Comparison of ENCODE assay signal across 19 cellular contexts in the genomic region with DNA sequence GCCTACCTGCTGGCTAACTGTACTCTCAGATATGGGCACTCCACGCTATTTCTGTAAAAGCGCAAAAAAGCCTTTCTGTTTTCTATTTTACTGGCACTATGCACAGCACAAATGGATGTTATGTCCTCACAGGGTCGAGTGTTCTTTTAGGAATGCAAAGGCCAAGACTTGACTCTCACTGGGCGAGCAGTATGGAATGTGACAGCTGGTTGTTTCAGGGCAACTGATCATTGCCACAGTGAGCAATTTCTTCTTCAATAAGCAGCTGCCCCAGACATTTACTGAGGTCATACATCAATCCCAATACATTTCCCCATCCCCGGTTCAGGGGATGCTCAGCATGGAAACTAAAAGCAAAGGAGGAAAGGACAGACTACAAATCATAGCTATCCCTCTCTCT. TPM values are rescaled to one million over a fixed set of nuclear protein-coding genes. Genes with fewer than 3 reads are reported as not detected.
A peak's percentile ranks its signal among the peaks of the same experiment; 100 is the strongest.
DNase-seq lines count a peak whose midpoint lies in the region; ATAC-seq and TF ChIP-seq lines count a peak whose summit lies in the region.
"Had no signal": no experiment of that assay in that cellular context is flagged by ENCODE, and none has a peak within 500 bp of the region (broad histone marks: within the 10 kb centered on the region; RNA-seq: fewer than 3 reads in every experiment).

No MANE protein-coding gene starts in this region.

- H3K36me3 ChIP-seq in BJ (ENCODE audit: control insufficient read depth, insufficient read depth, low read length), result no peaks in the 10 kb centered on the region
- H3K36me3 ChIP-seq in ascending aorta, result peaks cover 9 to 20% of the 10 kb centered on the region in 2 donors
- H3K36me3 ChIP-seq in gastrocnemius medialis, result peaks cover 1 to 2% of the 10 kb centered on the region in 2 donors
- no peaks in the 10 kb centered on the region for H3K36me3 ChIP-seq in mesendoderm (ENCODE audit: control insufficient read depth, insufficient read depth, low read length)
- H3K36me3 ChIP-seq: ovary had no signal

- in situ Hi-C loops in gastrocnemius medialis (cut with MboI; ENCODE audit: low sequenced_read_pairs in 4 of 4) (loop anchor here in 2 of 4 donors (10.0 to 25.0 kb wide), 3 partner anchors 54 to 467 kb away; a partner anchor contains a TSS), KBM-7 (cut with MboI; ENCODE audit: low pct_unique_long_range_greater_than_20kb, low sequenced_read_pairs) (no loop called here)

- TF ChIP-seq POLR2A in gastrocnemius medialis (IDR thresholded peaks at IDR 0.05), result no peak

- H3K4me3 Mint-ChIP-seq in T-cell, result no peak overlapping the region
- H3K4me3 Mint-ChIP-seq in activated T-cell treated with anti-CD3 and anti-CD28 coated beads, Interleukin-2, amount 50 U/mL, for 72 hours, result no peak overlapping the region
- H3K4me3 Mint-ChIP-seq: activated naive CD8-positive, alpha-beta T cell; activated T-cell treated with anti-CD3 and anti-CD28 coated beads, Interleukin-2, amount 50 U/mL, for 24 hours; central memory CD8-positive, alpha-beta T cell had no signal

- H3K56ac ChIP-seq in mesendoderm (ENCODE audit: low read length), result no peak overlapping the region

- peak overlapping the region; percentile 51 to 68 for H3K27ac ChIP-seq in ascending aorta
- peak overlapping the region in 3 of 4 donors; percentile 4 to 32 (median 10) for H3K27ac ChIP-seq in gastrocnemius medialis
- no peak overlapping the region for H3K27ac ChIP-seq in mesendoderm (ENCODE audit: low read depth, low read length)
- H3K27ac ChIP-seq: HL-60, KMS-11, ovary had no signal

- no peaks in the 10 kb centered on the region for H3K79me2 ChIP-seq in mesendoderm (ENCODE audit: control insufficient read depth, insufficient read depth, low read length)

- no peaks in the 10 kb centered on the region for H3K27me3 ChIP-seq in BJ (ENCODE audit: control insufficient read depth, insufficient read depth, low read length)
- H3K27me3 ChIP-seq in ascending aorta, result no peaks in the 10 kb centered on the region
- no peaks in the 10 kb centered on the region for H3K27me3 ChIP-seq in gastrocnemius medialis
- H3K27me3 ChIP-seq in mesendoderm (ENCODE audit: insufficient read depth, low read length, poor library complexity), result no peaks in the 10 kb centered on the region
- H3K27me3 ChIP-seq: ovary had no signal

- intact Hi-C loops in ascending aorta (cut with DNase I), result no loop called here
- intact Hi-C loops in gastrocnemius medialis (cut with DNase I; ENCODE audit: low total_unique reads), result no loop called here

- no peak overlapping the region for H2BK15ac ChIP-seq in mesendoderm (replicated peaks; ENCODE audit: low read depth)

- H3K27ac Mint-ChIP-seq in T-cell, result no peak overlapping the region
- no peak overlapping the region for H3K27ac Mint-ChIP-seq in activated T-cell treated with anti-CD3 and anti-CD28 coated beads, Interleukin-2, amount 50 U/mL, for 72 hours
- H3K27ac Mint-ChIP-seq: activated naive CD8-positive, alpha-beta T cell; activated T-cell treated with anti-CD3 and anti-CD28 coated beads, Interleukin-2, amount 50 U/mL, for 24 hours had no signal

- no peak overlapping the region for H2AK5ac ChIP-seq in mesendoderm (ENCODE audit: low read length)

- H3K4me1 Mint-ChIP-seq in T-cell, result no peaks in the 10 kb centered on the region
- no peaks in the 10 kb centered on the region for H3K4me1 Mint-ChIP-seq in activated T-cell treated with anti-CD3 and anti-CD28 coated beads, Interleukin-2, amount 50 U/mL, for 72 hours (ENCODE audit: low read depth)
- H3K4me1 Mint-ChIP-seq: central memory CD8-positive, alpha-beta T cell had no signal

- no peak overlapping the region for H3K23ac ChIP-seq in mesendoderm (ENCODE audit: low read length)

- H3K36me3 Mint-ChIP-seq in T-cell, result no peaks in the 10 kb centered on the region
- H3K36me3 Mint-ChIP-seq in activated T-cell treated with anti-CD3 and anti-CD28 coated beads, Interleukin-2, amount 50 U/mL, for 72 hours (ENCODE audit: insufficient read depth in 2 of 2), result peaks cover 0 to 6% of the 10 kb centered on the region in 2 donors

- H3K4me3 ChIP-seq in BJ (ENCODE audit: low read depth, low read length) (no peak overlapping the region), ascending aorta (no peak overlapping the region), foreskin fibroblast (ENCODE audit: low read depth in 1 of 2, low read length in 2 of 2) (no peak overlapping the region), gastrocnemius medialis (no peak overlapping the region), mesendoderm (ENCODE audit: low read length) (no peak overlapping the region)
- H3K4me3 ChIP-seq: ovary had no signal

- H2BK5ac ChIP-seq in mesendoderm (ENCODE audit: low read length), result no peak overlapping the region

- ATAC-seq in gastrocnemius medialis (no peak), T-cell (replicated peaks in 1 of 4) (no peak)
- ATAC-seq in activated T-cell treated with anti-CD3 and anti-CD28 coated beads, Interleukin-2, amount 50 U/mL, for 72 hours (replicated peaks in 1 of 2), result no peak

- CTCF ChIA-PET in BJ (lab: Yijun Ruan, JAX) (interaction anchor here (1.3 to 1.5 kb wide), 2 partner anchors 12 to 486 kb away, joined by 3 to 6 read pairs; no protein-coding TSS in a partner anchor), T-cell (lab: Charles Lee) (no interaction called here)

- peaks cover 3 to 11% (median 10%) of the 10 kb centered on the region in 3 donors for H3K9me3 Mint-ChIP-seq in T-cell
- peaks cover 3 to 4% of the 10 kb centered on the region in 2 donors for H3K9me3 Mint-ChIP-seq in activated T-cell treated with anti-CD3 and anti-CD28 coated beads, Interleukin-2, amount 50 U/mL, for 72 hours

- no peak overlapping the region for H3K4ac ChIP-seq in mesendoderm (ENCODE audit: low read depth, low read length)

- DNase-seq in BJ (ENCODE audit: low read depth) (peak; percentile 20), ascending aorta (ENCODE audit: low spot score in 2 of 2) (no peak), foreskin fibroblast (peak; percentile 78 to 86), gastrocnemius medialis (no peak), mesendoderm (no peak), T-cell (no peak), KBM-7 (no peak)
- no peak for DNase-seq in activated T-cell treated with anti-CD3 and anti-CD28 coated beads, Interleukin-2, amount 50 U/mL, for 72 hours
- DNase-seq: activated CD4-positive, alpha-beta T cell treated with anti-CD3 and anti-CD28 coated beads, Interleukin-2, amount 50 U/mL, for 1 hour; activated T-cell treated with anti-CD3 and anti-CD28 coated beads, Interleukin-2, amount 50 U/mL, for 24 hours; kidney; NCI-H146; ovary; SIG-M5; stimulated activated naive CD4-positive, alpha-beta T cell had no signal

- WGBS in mesendoderm (ENCODE audit: extremely low coverage, insufficient coverage, low lambda C conversion rate), result no CpG with 5 or more reads among the region's 5 CpGs

- no peak overlapping the region for H4K8ac ChIP-seq in mesendoderm (ENCODE audit: low read depth, low read length)

- TF ChIP-seq CTCF in BJ (IDR thresholded peaks at IDR 0.05; ENCODE audit: insufficient read depth, low read depth, low read length), result no peak
- no peak for TF ChIP-seq CTCF in ascending aorta (IDR thresholded peaks at IDR 0.05)
- TF ChIP-seq CTCF in foreskin fibroblast (IDR thresholded peaks at IDR 0.05; ENCODE audit: low read depth, low read length), result no peak
- no peak for TF ChIP-seq CTCF in gastrocnemius medialis (IDR thresholded peaks at IDR 0.05 in 4 of 5, conservative IDR thresholded peaks at IDR 0.05 in 1 of 5)

- no peak overlapping the region for H3K4me2 ChIP-seq in mesendoderm (ENCODE audit: low read length)
- H3K4me2 ChIP-seq: KMS-11 had no signal

- no peak overlapping the region for H2BK120ac ChIP-seq in mesendoderm (ENCODE audit: low read depth, low read length)

- H3K79me1 ChIP-seq in mesendoderm (ENCODE audit: low read length), result no peaks in the 10 kb centered on the region

- peaks cover 0 to 9% of the 10 kb centered on the region in 2 donors for H3K27me3 Mint-ChIP-seq in T-cell
- no peaks in the 10 kb centered on the region for H3K27me3 Mint-ChIP-seq in activated T-cell treated with anti-CD3 and anti-CD28 coated beads, Interleukin-2, amount 50 U/mL, for 72 hours (ENCODE audit: low read depth)

- no peak overlapping the region for H4K5ac ChIP-seq in mesendoderm (ENCODE audit: low read length)

- H3K9ac ChIP-seq in mesendoderm (ENCODE audit: low read length), result no peak overlapping the region
- H3K9ac ChIP-seq: KMS-11 had no signal

- no peak overlapping the region for H3K18ac ChIP-seq in mesendoderm (ENCODE audit: low read length)

- H3K4me1 ChIP-seq in ascending aorta (peaks cover 0 to 19% of the 10 kb centered on the region in 2 donors), gastrocnemius medialis (peaks cover 0 to 5% of the 10 kb centered on the region in 2 donors), mesendoderm (ENCODE audit: control insufficient read depth, low read depth, low read length) (no peaks in the 10 kb centered on the region)

- H3K9me3 ChIP-seq in ascending aorta (no peaks in the 10 kb centered on the region), gastrocnemius medialis (no peaks in the 10 kb centered on the region)
- H3K9me3 ChIP-seq: ovary had no signal

- POLR2A ChIA-PET in BJ (lab: Charles Lee) (no interaction called here), T-cell (lab: Charles Lee) (no interaction called here)

RNA-seq across cellular contexts. Expression of a gene that starts 58.2 kb away (rescaled TPM):
- polyA plus RNA-seq in BJ (2011; rRNA removed), result 69.0 and 82.6 TPM in 2 replicates
- polyA minus RNA-seq in BJ (2011; rRNA and poly(A)+ RNA removed), result 142 and 147 TPM in 2 replicates
- total RNA-seq in ascending aorta (39.7 TPM), gastrocnemius medialis (1 to 10 TPM; 5.5 to 9.9 (median 6.0) TPM), T-cell (1 to 10 TPM; 1.1 to 2.3 (median 1.6) TPM)
- polyA plus RNA-seq in mesendoderm (2013, experiment 1 of 2), result 10.5 TPM
- 9.2 TPM for polyA plus RNA-seq in mesendoderm (2013, experiment 2 of 2)
- 1 to 10 TPM in 1 of 2 donors, under 1 TPM in 1; 0.94 to 1.0 TPM for total RNA-seq in activated T-cell treated with anti-CD3 and anti-CD28 coated beads, Interleukin-2, amount 50 U/mL, for 72 hours

Comparison
In these comparisons a context has a peak if more than half of its experiments do, and no peak if none do; other contexts are left out.
1. DNase-seq: peak in BJ (single experiment) and foreskin fibroblast (2 of 2); none in ascending aorta (0 of 2), gastrocnemius medialis (0 of 2), mesendoderm (single experiment), T-cell (0 of 34), KBM-7 (single experiment) and activated T-cell treated with anti-CD3 and anti-CD28 coated beads, Interleukin-2, amount 50 U/mL, for 72 hours (0 of 2).